Comparison of ENCODE assay signal across 8 cellular contexts in genomic region chr17:75877752-75878173, GRCh38. TPM values are rescaled to one million over a fixed set of nuclear protein-coding genes. Genes with fewer than 3 reads are reported as not detected.
DNase-seq lines count a peak whose midpoint lies in the region; ATAC-seq and TF ChIP-seq lines count a peak whose summit lies in the region.

No MANE protein-coding gene starts in this region.

- no peaks in the 10 kb centered on the region for H3K36me3 ChIP-seq in CD8-positive, alpha-beta memory T cell (ENCODE audit: insufficient read depth, low read length)
- H3K36me3 ChIP-seq in HAP-1 (replicated peaks) (peaks cover 19% of the 10 kb centered on the region), lung (ENCODE audit: control insufficient read depth in 2 of 2, insufficient read depth in 2 of 2, low read length in 2 of 2) (peaks cover 0 to 11% of the 10 kb centered on the region in 2 donors)

- H3K27ac Mint-ChIP-seq in CD8-positive, alpha-beta memory T cell, result peak overlapping the region; percentile 76 to 96 (median 87)

- no peaks in the 10 kb centered on the region for H3K9me3 ChIP-seq in CD8-positive, alpha-beta memory T cell (ENCODE audit: low read length)
- H3K9me3 ChIP-seq in HAP-1 (no peaks in the 10 kb centered on the region), lung (ENCODE audit: control insufficient read depth in 2 of 2, insufficient read depth in 1 of 2, low read length in 1 of 2) (no peaks in the 10 kb centered on the region)

- no peaks in the 10 kb centered on the region for H3K27me3 ChIP-seq in CD8-positive, alpha-beta memory T cell (ENCODE audit: insufficient read depth, low read length, poor library complexity, severe bottlenecking)
- H3K27me3 ChIP-seq in HAP-1 (ENCODE audit: low read depth) (no peaks in the 10 kb centered on the region), dorsolateral prefrontal cortex (no peaks in the 10 kb centered on the region), lung (ENCODE audit: control insufficient read depth, insufficient read depth) (no peaks in the 10 kb centered on the region)

- ATAC-seq in lung (ENCODE audit: insufficient read depth, low FRiP score), result peak; percentile 48

- H3K27me3 Mint-ChIP-seq in CD8-positive, alpha-beta memory T cell, result peaks cover 0 to 5% of the 10 kb centered on the region in 2 donors

- WGBS in lung, 2 donors, result 1% methylated on average over 55 to 56 of the region's 56 CpGs

- intact Hi-C loops in dorsolateral prefrontal cortex (cut with DNase I), result loop anchor here in 1 of 2 donors (1.0 to 5.0 kb wide), 3 partner anchors 19 to 90 kb away; partner anchors contain the start of genes TRIM65 and WBP2

- H3K4me1 ChIP-seq in CD8-positive, alpha-beta memory T cell (ENCODE audit: insufficient read depth, low read length), result peaks cover 40% of the 10 kb centered on the region
- peaks cover 15% of the 10 kb centered on the region for H3K4me1 ChIP-seq in HAP-1
- peaks cover 0 to 28% of the 10 kb centered on the region in 2 donors for H3K4me1 ChIP-seq in lung (ENCODE audit: control insufficient read depth in 2 of 2, insufficient read depth in 2 of 2, low read length in 2 of 2)

- CTCF ChIA-PET in CD8-positive, alpha-beta memory T cell (lab: Charles Lee), result interaction anchor here (0.9 to 4.9 kb wide), 13 partner anchors 10 to 124 kb away, joined by 3 to 46 read pairs (median 6); partner anchors contain the start of genes GALK1, MRPL38, TRIM65 and WBP2

- peak overlapping the region; percentile 43 for H3K27ac ChIP-seq in CD8-positive, alpha-beta memory T cell (ENCODE audit: low read depth, low read length)
- H3K27ac ChIP-seq in dorsolateral prefrontal cortex, result peak overlapping the region; percentile 62 to 99 (median 94)
- peak overlapping the region; percentile 93 to 94 for H3K27ac ChIP-seq in lung (ENCODE audit: low read depth in 1 of 2, low read length in 1 of 2)

- no peaks in the 10 kb centered on the region for H3K9me3 Mint-ChIP-seq in CD8-positive, alpha-beta memory T cell

- H3K4me3 Mint-ChIP-seq in CD8-positive, alpha-beta memory T cell, result peak overlapping the region; percentile 83 to 90 (median 86)

- TF ChIP-seq CTCF in dorsolateral prefrontal cortex (IDR thresholded peaks at IDR 0.05 in 54 of 56, conservative IDR thresholded peaks at IDR 0.05 in 2 of 56; ENCODE audit: low read depth in 1 of 56, partially characterized antibody in 56 of 56), result peak in 27 of 56 donors; percentile 1 to 52 (median 26)
- peak; percentile 36 for TF ChIP-seq CTCF in lung (IDR thresholded peaks at IDR 0.05; ENCODE audit: control extremely low read depth, extremely low read depth)

- in situ Hi-C loops in HAP-1 (cut with MboI; ENCODE audit: low sequenced_read_pairs), result no loop called here

- peaks cover 0 to 2% (median 0%) of the 10 kb centered on the region in 3 donors for H3K36me3 Mint-ChIP-seq in CD8-positive, alpha-beta memory T cell

- DNase-seq in CD8-positive, alpha-beta memory T cell, result peak; percentile 49 to 79 (median 67)
- DNase-seq in HAP-1 (ENCODE audit: low spot score in 2 of 2), result peak; percentile 73 to 84
- peak; percentile 41 for DNase-seq in NCI-H2227 treated with DMSO at 0.1 percent for 48 hours (lab: John Stamatoyannopoulos, UW)
- DNase-seq in activated CD4-positive, alpha-beta T cell treated with anti-CD3 and anti-CD28 coated beads, Interleukin-2, amount 50 U/mL, for 4 hours, result peak; percentile 60 to 62
- DNase-seq in dorsolateral prefrontal cortex, result peak in 7 of 10 donors; percentile 58 to 82 (median 71)
- DNase-seq in lung (ENCODE audit: low spot score), result peak; percentile 76
- peak; percentile 46 for DNase-seq in stimulated activated CD8-positive, alpha-beta memory T cell treated with anti-CD3 and anti-CD28 coated beads, Interleukin-15, amount 100 ng/mL, for 1 hour (ENCODE audit: low read depth)
- DNase-seq in epidermal melanocyte (ENCODE audit: insufficient read length, low spot score), result no peak

- H3K4me3 ChIP-seq in CD8-positive, alpha-beta memory T cell (ENCODE audit: low read length), result peak overlapping the region; percentile 61
- peak overlapping the region; percentile 58 for H3K4me3 ChIP-seq in HAP-1
- H3K4me3 ChIP-seq in dorsolateral prefrontal cortex, result peak overlapping the region; percentile 49 to 82 (median 71)
- peak overlapping the region; percentile 58 for H3K4me3 ChIP-seq in lung

- H3K4me1 Mint-ChIP-seq in CD8-positive, alpha-beta memory T cell, result peaks cover 35 to 59% (median 39%) of the 10 kb centered on the region in 3 donors

- POLR2A ChIA-PET in CD8-positive, alpha-beta memory T cell (lab: Charles Lee), result interaction anchor here (0.5 to 8.3 kb wide), 6 partner anchors 13 to 124 kb away, joined by 3 to 82 read pairs (median 3); partner anchors contain the start of genes TRIM65 and WBP2

RNA-seq across cellular contexts. Expression of gene TRIM47, which starts 0.6 kb away (rescaled TPM):
- total RNA-seq in CD8-positive, alpha-beta memory T cell, result 10 to 100 TPM; 12.6 to 14.1 TPM
- 17.6 TPM for polyA plus RNA-seq in CD8-positive, alpha-beta memory T cell
- total RNA-seq in dorsolateral prefrontal cortex (100 to 1,000 TPM in 3 of 120 experiments, 10 to 100 TPM in 117; 19.7 to 109 (median 43.9) TPM), lung (10 to 100 TPM; 23.5 to 78.3 TPM)
- 10 to 100 TPM; 22.9 to 32.4 TPM for polyA plus RNA-seq in lung

RNA-seq across cellular contexts. Expression of gene TRIM65, which starts 19.0 kb away (rescaled TPM):
- 10 to 100 TPM; 34.9 to 35.4 TPM for total RNA-seq in CD8-positive, alpha-beta memory T cell
- polyA plus RNA-seq in CD8-positive, alpha-beta memory T cell, result 28.1 TPM
- total RNA-seq in dorsolateral prefrontal cortex (10 to 100 TPM; 11.9 to 37.4 (median 20.2) TPM), lung (10 to 100 TPM; 12.7 to 32.9 TPM)
- polyA plus RNA-seq in lung, result 10 to 100 TPM; 14.6 to 27.8 TPM

RNA-seq across cellular contexts. Expression of gene WBP2, which starts 22.6 kb away (rescaled TPM):
- 10 to 100 TPM; 47.5 to 53.2 TPM for total RNA-seq in CD8-positive, alpha-beta memory T cell
- polyA plus RNA-seq in CD8-positive, alpha-beta memory T cell, result 129 TPM
- total RNA-seq in dorsolateral prefrontal cortex (100 to 1,000 TPM; 311 to 523 (median 421) TPM), lung (100 to 1,000 TPM in 1 of 2 donors, 10 to 100 TPM in 1; 67.2 to 127 TPM)
- 100 to 1,000 TPM; 143 to 195 TPM for polyA plus RNA-seq in lung

RNA-seq across cellular contexts. Expression of gene MRPL38, which starts 26.9 kb away (rescaled TPM):
- 100 to 1,000 TPM; 171 to 180 TPM for total RNA-seq in CD8-positive, alpha-beta memory T cell
- 73.1 TPM for polyA plus RNA-seq in CD8-positive, alpha-beta memory T cell
- total RNA-seq in dorsolateral prefrontal cortex, result 100 to 1,000 TPM in 56 of 120 experiments, 10 to 100 TPM in 64; 65.1 to 138 (median 98.8) TPM
- total RNA-seq in lung, result 100 to 1,000 TPM in 1 of 2 donors, 10 to 100 TPM in 1; 47.8 to 105 TPM
- 10 to 100 TPM; 52.0 to 80.1 TPM for polyA plus RNA-seq in lung

RNA-seq across cellular contexts. Expression of gene UNC13D, which starts 33.6 kb away (rescaled TPM):
- total RNA-seq in CD8-positive, alpha-beta memory T cell, result 100 to 1,000 TPM; 143 to 154 TPM
- polyA plus RNA-seq in CD8-positive, alpha-beta memory T cell, result 90.3 TPM
- total RNA-seq in dorsolateral prefrontal cortex (10 to 100 TPM in 85 of 120 experiments, 1 to 10 TPM in 35; 3.9 to 40.2 (median 13.0) TPM), lung (100 to 1,000 TPM in 1 of 2 donors, 10 to 100 TPM in 1; 56.6 to 110 TPM)
- 10 to 100 TPM; 61.2 to 85.2 TPM for polyA plus RNA-seq in lung

Comparison
In these comparisons a context has a peak if more than half of its experiments do, and no peak if none do; other contexts are left out.
1. H3K27ac ChIP-seq: peak in every context shown above with its lines; median percentile 94 in dorsolateral prefrontal cortex; 94 in lung; 43 in CD8-positive, alpha-beta memory T cell.